In the genomic region with DNA sequence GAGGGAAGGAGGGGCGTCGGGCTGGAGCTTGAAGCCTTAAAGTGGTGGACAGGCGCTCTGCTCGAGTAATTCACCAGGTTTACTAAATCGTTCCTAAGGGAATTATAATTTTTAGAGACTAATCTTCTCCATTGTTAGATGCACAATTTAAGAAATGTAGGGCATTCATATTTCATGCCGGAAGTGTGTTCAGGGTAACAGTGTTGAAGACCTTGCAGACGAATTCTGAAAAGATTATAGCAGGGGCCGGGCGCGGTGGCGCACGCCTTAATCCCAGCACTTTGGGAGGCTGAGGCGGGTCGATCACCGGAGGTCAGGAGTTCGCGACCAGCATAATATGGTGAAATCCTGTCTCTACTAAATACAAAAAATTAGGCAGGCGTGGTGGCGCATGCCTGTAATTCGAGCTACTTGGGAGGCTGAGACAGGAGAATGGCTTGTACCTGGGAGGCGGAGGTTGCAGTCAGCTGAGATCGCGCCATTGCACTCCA, we compare ENCODE assay signal across 8 cellular contexts. TPM values are rescaled to one million over a fixed set of nuclear protein-coding genes. Genes with fewer than 3 reads are reported as not detected.
DNase-seq lines count a peak whose midpoint lies in the region; TF ChIP-seq lines count a peak whose summit lies in the region.

No MANE protein-coding gene starts in this region.

- no peaks in the 10 kb centered on the region for H3K9me3 Mint-ChIP-seq in glutamatergic neuron (ENCODE audit: unreplicated experiment)

- H2AFZ ChIP-seq in SK-N-SH (ENCODE audit: low read depth): peak overlapping the region; percentile 91

- intact Hi-C loops in spleen (cut with DNase I; ENCODE audit: low total_unique reads): no loop called here

- peak overlapping the region; percentile 30 for H3K27ac Mint-ChIP-seq in glutamatergic neuron (ENCODE audit: unreplicated experiment)

- H3K9me3 ChIP-seq in SK-N-SH (no peaks in the 10 kb centered on the region), spleen (no peaks in the 10 kb centered on the region)

- CTCF ChIA-PET in SK-N-SH (lab: Yijun Ruan, JAX): interaction anchor here (1.0 to 2.9 kb wide), 3 partner anchors 10 to 129 kb away, joined by 3 to 13 read pairs (median 3); no protein-coding TSS in a partner anchor

- no peak for TF ChIP-seq CTCF in SK-N-SH (IDR thresholded peaks at IDR 0.05)
- TF ChIP-seq CTCF in glutamatergic neuron (IDR thresholded peaks at IDR 0.05; ENCODE audit: partially characterized antibody, unreplicated experiment): no peak
- peak in 1 of 11 experiments; percentile 1 for TF ChIP-seq CTCF in spleen (IDR thresholded peaks at IDR 0.05 in 8 of 11, conservative IDR thresholded peaks at IDR 0.05 in 3 of 11)

- no peak for TF ChIP-seq EP300 in SK-N-SH (IDR thresholded peaks at IDR 0.05; ENCODE audit: borderline replicate concordance in 1 of 2, low read depth in 1 of 2, low read length in 1 of 2)

- peaks cover 45% of the 10 kb centered on the region for H3F3A ChIP-seq in SK-N-SH (replicated peaks; ENCODE audit: insufficient read depth)

- POLR2A ChIA-PET in SK-N-SH (lab: Yijun Ruan, JAX): interaction anchor here (0.8 to 1.3 kb wide), 4 partner anchors 8 to 31 kb away, joined by 3 to 5 read pairs (median 3); a partner anchor contains a TSS

- peaks cover 46% of the 10 kb centered on the region for H3K79me2 ChIP-seq in SK-N-SH (ENCODE audit: insufficient read depth)

- peaks cover 3% of the 10 kb centered on the region for H3K36me3 Mint-ChIP-seq in glutamatergic neuron (ENCODE audit: unreplicated experiment)

- H3K4me1 ChIP-seq in SK-N-SH (ENCODE audit: control insufficient read depth in 1 of 2, insufficient read depth in 2 of 2, low read depth in 1 of 2, low read length in 1 of 2): peaks cover 8 to 9% of the 10 kb centered on the region in 2 experiments; a peak in 3 of 4 replicates
- H3K4me1 ChIP-seq in spleen: peaks cover 14 to 48% (median 29%) of the 10 kb centered on the region in 6 donors

- DNase-seq in stimulated activated CD4-positive, alpha-beta T cell treated with anti-CD3 and anti-CD28 coated beads, Interleukin-4, amount 100 ng/mL, for 1 hour: peak; percentile 10
- DNase-seq in stimulated activated CD4-positive, alpha-beta T cell treated with anti-CD3 and anti-CD28 coated beads, Interleukin-4, amount 100 ng/mL, for 4 hours: no peak
- DNase-seq in SK-N-SH: no peak
- DNase-seq in glutamatergic neuron: no peak
- peak; percentile 88 for DNase-seq in spleen
- DNase-seq in effector CD4-positive, alpha-beta T cell: no peak
- no peak for DNase-seq in retina
- DNase-seq in Kasumi-1 (lab: John Stamatoyannopoulos, UW): no peak

- peaks cover 17% of the 10 kb centered on the region for H4K20me1 ChIP-seq in SK-N-SH (ENCODE audit: insufficient read depth)

- H3K27me3 Mint-ChIP-seq in glutamatergic neuron (ENCODE audit: unreplicated experiment): no peaks in the 10 kb centered on the region

- TF ChIP-seq POLR2A in spleen (IDR thresholded peaks at IDR 0.05): no peak

- peak overlapping the region; percentile 83; the same call in 1 of the 2 replicates for H3K4me2 ChIP-seq in SK-N-SH

- peak overlapping the region; percentile 26 to 72; a peak in 3 of 4 replicates for H3K27ac ChIP-seq in SK-N-SH (ENCODE audit: low read depth in 2 of 2, low read length in 1 of 2)
- H3K27ac ChIP-seq in spleen: peak overlapping the region; percentile 67 to 93 (median 87)

- H3K36me3 ChIP-seq in SK-N-SH (replicated peaks in 1 of 2; ENCODE audit: control insufficient read depth in 1 of 2, insufficient read depth in 2 of 2, low read length in 1 of 2) (peaks cover 41 to 51% of the 10 kb centered on the region in 2 experiments), spleen (peaks cover 0 to 49% (median 18%) of the 10 kb centered on the region in 6 donors)

- H3K4me3 ChIP-seq in SK-N-SH (ENCODE audit: low read depth in 2 of 2, low read length in 1 of 2) (peak overlapping the region; percentile 92 to 94; a peak in 3 of 4 replicates), spleen (peak overlapping the region; percentile 58 to 96 (median 86))

- H3K9ac ChIP-seq in SK-N-SH: peak overlapping the region; percentile 94; the same call in 1 of the 2 replicates

- no peaks in the 10 kb centered on the region for H3K27me3 ChIP-seq in SK-N-SH (ENCODE audit: insufficient read depth)
- H3K27me3 ChIP-seq in spleen (replicated peaks in 1 of 7): no peaks in the 10 kb centered on the region

- no peaks in the 10 kb centered on the region for H3K4me1 Mint-ChIP-seq in glutamatergic neuron (ENCODE audit: low read depth, unreplicated experiment)

- TF ChIP-seq RAD21 in SK-N-SH (IDR thresholded peaks at IDR 0.05; ENCODE audit: low read length): no peak

- peak overlapping the region; percentile 80 for H3K4me3 Mint-ChIP-seq in glutamatergic neuron (ENCODE audit: unreplicated experiment)

- 56% methylated on average over 22 of the region's 23 CpGs for WGBS in SK-N-SH (ENCODE audit: low lambda C conversion rate)
- WGBS in spleen, 5 donors: 41 to 47% (median 42%) methylated on average over 23 of the region's 23 CpGs

- H3K9me2 ChIP-seq in SK-N-SH: no peaks in the 10 kb centered on the region

TF ChIP-seq in SK-N-SH, 30 proteins besides CTCF, POLR2A, EP300 and RAD21 (continues in another document):
- TF ChIP-seq NFIC (IDR thresholded peaks at IDR 0.05; ENCODE audit: borderline replicate concordance) (no peak), FOXM1 (IDR thresholded peaks at IDR 0.05; ENCODE audit: low read depth) (no peak), FOSL2 (IDR thresholded peaks at IDR 0.05; ENCODE audit: borderline replicate concordance, low read depth) (no peak), MEF2A (IDR thresholded peaks at IDR 0.05; ENCODE audit: borderline replicate concordance, low read depth) (no peak), RXRA (IDR thresholded peaks at IDR 0.05; ENCODE audit: borderline replicate concordance, low read depth) (no peak), JUND (IDR thresholded peaks at IDR 0.05) (no peak), SIN3A (IDR thresholded peaks at IDR 0.05; ENCODE audit: borderline replicate concordance, low read depth, low read length) (no peak), EZH2phosphoT487 (IDR thresholded peaks at IDR 0.05; ENCODE audit: borderline replicate concordance, low read depth) (no peak)
- TF ChIP-seq, protein P1, sequence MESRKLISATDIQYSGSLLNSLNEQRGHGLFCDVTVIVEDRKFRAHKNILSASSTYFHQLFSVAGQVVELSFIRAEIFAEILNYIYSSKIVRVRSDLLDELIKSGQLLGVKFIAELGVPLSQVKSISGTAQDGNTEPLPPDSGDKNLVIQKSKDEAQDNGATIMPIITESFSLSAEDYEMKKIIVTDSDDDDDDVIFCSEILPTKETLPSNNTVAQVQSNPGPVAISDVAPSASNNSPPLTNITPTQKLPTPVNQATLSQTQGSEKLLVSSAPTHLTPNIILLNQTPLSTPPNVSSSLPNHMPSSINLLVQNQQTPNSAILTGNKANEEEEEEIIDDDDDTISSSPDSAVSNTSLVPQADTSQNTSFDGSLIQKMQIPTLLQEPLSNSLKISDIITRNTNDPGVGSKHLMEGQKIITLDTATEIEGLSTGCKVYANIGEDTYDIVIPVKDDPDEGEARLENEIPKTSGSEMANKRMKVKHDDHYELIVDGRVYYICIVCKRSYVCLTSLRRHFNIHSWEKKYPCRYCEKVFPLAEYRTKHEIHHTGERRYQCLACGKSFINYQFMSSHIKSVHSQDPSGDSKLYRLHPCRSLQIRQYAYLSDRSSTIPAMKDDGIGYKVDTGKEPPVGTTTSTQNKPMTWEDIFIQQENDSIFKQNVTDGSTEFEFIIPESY (IDR thresholded peaks at IDR 0.05; ENCODE audit: borderline replicate concordance, low read depth): no peak
- TF ChIP-seq, protein P2, sequence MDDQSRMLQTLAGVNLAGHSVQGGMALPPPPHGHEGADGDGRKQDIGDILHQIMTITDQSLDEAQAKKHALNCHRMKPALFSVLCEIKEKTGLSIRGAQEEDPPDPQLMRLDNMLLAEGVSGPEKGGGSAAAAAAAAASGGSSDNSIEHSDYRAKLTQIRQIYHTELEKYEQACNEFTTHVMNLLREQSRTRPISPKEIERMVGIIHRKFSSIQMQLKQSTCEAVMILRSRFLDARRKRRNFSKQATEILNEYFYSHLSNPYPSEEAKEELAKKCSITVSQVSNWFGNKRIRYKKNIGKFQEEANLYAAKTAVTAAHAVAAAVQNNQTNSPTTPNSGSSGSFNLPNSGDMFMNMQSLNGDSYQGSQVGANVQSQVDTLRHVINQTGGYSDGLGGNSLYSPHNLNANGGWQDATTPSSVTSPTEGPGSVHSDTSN (IDR thresholded peaks at IDR 0.05): no peak

RNA-seq across cellular contexts. Expression of a gene that starts 0.4 kb away (rescaled TPM):
- polyA plus RNA-seq in SK-N-SH (2012; rRNA removed): 47.5 and 77.4 TPM in 2 replicates
- 59.2 and 65.3 TPM in 2 replicates for polyA plus RNA-seq in SK-N-SH (2012; cell fraction: cytosol; rRNA removed)
- polyA plus RNA-seq in SK-N-SH (2012; cell fraction: nucleus; rRNA removed): 14.2 and 20.2 TPM in 2 replicates
- total RNA-seq in glutamatergic neuron (ENCODE audit: unreplicated experiment): 105 TPM
- total RNA-seq in spleen: 10 to 100 TPM; 33.8 to 78.2 (median 61.8) TPM
- polyA plus RNA-seq in spleen: 100 to 1,000 TPM in 1 of 3 donors, 10 to 100 TPM in 2; 70.6 to 103 (median 89.7) TPM

RNA-seq across cellular contexts. Expression of a gene that starts 31.4 kb away (rescaled TPM):
- polyA plus RNA-seq in SK-N-SH (2012; rRNA removed): 37.0 and 67.7 TPM in 2 replicates
- polyA plus RNA-seq in SK-N-SH (2012; cell fraction: cytosol; rRNA removed): 63.2 and 83.6 TPM in 2 replicates
- polyA plus RNA-seq in SK-N-SH (2012; cell fraction: nucleus; rRNA removed): 52.7 and 55.3 TPM in 2 replicates
- total RNA-seq in glutamatergic neuron (ENCODE audit: unreplicated experiment): 70.2 TPM
- total RNA-seq in spleen: 100 to 1,000 TPM in 6 of 7 donors, 10 to 100 TPM in 1; 92.4 to 232 (median 125) TPM
- polyA plus RNA-seq in spleen: 10 to 100 TPM; 34.1 to 43.5 (median 37.5) TPM

RNA-seq across cellular contexts. Expression of a gene that starts 46.1 kb away (rescaled TPM):
- polyA plus RNA-seq in SK-N-SH (2012; rRNA removed) (0.08 TPM in 1 of 2 replicates, not detected in the other), spleen (under 1 TPM in 2 of 3 donors, not detected in 1; 0.15 to 0.22 TPM)
- polyA plus RNA-seq in SK-N-SH (2012; cell fraction: cytosol; rRNA removed): 0.03 and 0.08 TPM in 2 replicates
- polyA plus RNA-seq in SK-N-SH (2012; cell fraction: nucleus; rRNA removed): 0.02 and 0.05 TPM in 2 replicates
- total RNA-seq in glutamatergic neuron (ENCODE audit: unreplicated experiment) (not detected), spleen (1 to 10 TPM in 1 of 7 donors, under 1 TPM in 3, not detected in 3; 0.15 to 1.4 (median 0.40) TPM)

Comparison
In these comparisons a context has a peak if more than half of its experiments do, and no peak if none do; other contexts are left out.
1. DNase-seq: peak in stimulated activated CD4-positive, alpha-beta T cell treated with anti-CD3 and anti-CD28 coated beads, Interleukin-4, amount 100 ng/mL, for 1 hour (single experiment) and spleen (single experiment); none in stimulated activated CD4-positive, alpha-beta T cell treated with anti-CD3 and anti-CD28 coated beads, Interleukin-4, amount 100 ng/mL, for 4 hours (0 of 2), SK-N-SH (single experiment), glutamatergic neuron (single experiment), effector CD4-positive, alpha-beta T cell (single experiment), retina (single experiment) and Kasumi-1 (0 of 2).